Comparison of ENCODE assay signal across 1 cellular context in the genomic region with DNA sequence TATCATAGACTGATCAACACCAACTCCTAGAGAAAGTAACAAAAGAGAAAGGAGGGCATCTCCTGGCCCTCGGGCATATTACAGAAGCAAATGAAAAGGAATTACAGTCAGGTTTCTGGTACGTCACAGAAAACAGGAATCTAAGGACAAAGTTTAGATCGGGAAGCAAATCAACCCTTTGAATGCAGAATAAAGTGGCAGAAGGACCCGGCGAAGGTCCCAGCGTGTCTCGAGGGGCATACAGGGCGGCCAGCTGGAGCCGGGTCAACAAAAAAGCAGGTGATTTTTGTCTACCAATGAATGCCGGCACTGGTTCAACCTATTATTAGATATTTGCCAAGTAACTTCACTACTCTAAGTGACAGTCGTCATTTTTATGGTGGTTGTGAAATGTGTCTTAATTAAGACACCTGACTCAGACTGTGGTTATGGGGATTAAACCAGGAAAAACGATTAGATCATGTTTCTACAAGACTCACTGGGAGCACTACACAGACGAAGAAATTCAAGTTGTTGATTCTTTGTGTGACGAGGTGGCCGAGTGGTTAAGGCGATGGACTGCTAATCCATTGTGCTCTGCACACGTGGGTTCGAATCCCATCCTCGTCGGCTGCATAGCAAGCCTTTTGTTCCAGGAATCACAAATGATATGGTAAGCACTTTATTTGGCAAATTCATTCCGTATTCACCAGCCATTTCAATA.
A peak's percentile ranks its signal among the peaks of the same experiment; 100 is the strongest.
TF ChIP-seq lines count a peak whose summit lies in the region.

No MANE protein-coding gene starts in this region.

TF ChIP-seq in GM12878, 131 proteins besides CTCF, POLR2A, EP300 and RAD21 (continued from another document):
- TF ChIP-seq, protein P1, sequence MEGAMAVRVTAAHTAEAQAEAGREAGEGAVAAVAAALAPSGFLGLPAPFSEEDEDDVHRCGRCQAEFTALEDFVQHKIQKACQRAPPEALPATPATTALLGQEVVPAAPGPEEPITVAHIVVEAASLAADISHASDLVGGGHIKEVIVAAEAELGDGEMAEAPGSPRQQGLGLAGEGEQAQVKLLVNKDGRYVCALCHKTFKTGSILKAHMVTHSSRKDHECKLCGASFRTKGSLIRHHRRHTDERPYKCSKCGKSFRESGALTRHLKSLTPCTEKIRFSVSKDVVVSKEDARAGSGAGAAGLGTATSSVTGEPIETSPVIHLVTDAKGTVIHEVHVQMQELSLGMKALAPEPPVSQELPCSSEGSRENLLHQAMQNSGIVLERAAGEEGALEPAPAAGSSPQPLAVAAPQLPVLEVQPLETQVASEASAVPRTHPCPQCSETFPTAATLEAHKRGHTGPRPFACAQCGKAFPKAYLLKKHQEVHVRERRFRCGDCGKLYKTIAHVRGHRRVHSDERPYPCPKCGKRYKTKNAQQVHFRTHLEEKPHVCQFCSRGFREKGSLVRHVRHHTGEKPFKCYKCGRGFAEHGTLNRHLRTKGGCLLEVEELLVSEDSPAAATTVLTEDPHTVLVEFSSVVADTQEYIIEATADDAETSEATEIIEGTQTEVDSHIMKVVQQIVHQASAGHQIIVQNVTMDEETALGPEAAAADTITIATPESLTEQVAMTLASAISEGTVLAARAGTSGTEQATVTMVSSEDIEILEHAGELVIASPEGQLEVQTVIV (IDR thresholded peaks at IDR 0.05; ENCODE audit: borderline replicate concordance, partially characterized antibody), result no peak
- TF ChIP-seq SIX5 (IDR thresholded peaks at IDR 0.05; ENCODE audit: low read depth, low read length, severe bottlenecking) (no peak), STAT3 (IDR thresholded peaks at IDR 0.05; ENCODE audit: low read depth, low read length) (no peak), SREBF1 (IDR thresholded peaks at IDR 0.05; ENCODE audit: low read length) (no peak), TCF7 (IDR thresholded peaks at IDR 0.05; ENCODE audit: borderline replicate concordance) (peak; percentile 31; the same call in 1 of the 2 replicates), RBBP5 (conservative IDR thresholded peaks at IDR 0.05) (no peak), JUND (IDR thresholded peaks at IDR 0.05; ENCODE audit: low read depth, low read length) (no peak), SUZ12 (IDR thresholded peaks at IDR 0.05; ENCODE audit: unreplicated experiment) (no peak), NBN (IDR thresholded peaks at IDR 0.05) (no peak), RFX5 (IDR thresholded peaks at IDR 0.05; ENCODE audit: low read depth, low read length) (no peak), MYB (IDR thresholded peaks at IDR 0.05; ENCODE audit: borderline replicate concordance, low read depth, low read length) (no peak)
- TF ChIP-seq, protein P2, sequence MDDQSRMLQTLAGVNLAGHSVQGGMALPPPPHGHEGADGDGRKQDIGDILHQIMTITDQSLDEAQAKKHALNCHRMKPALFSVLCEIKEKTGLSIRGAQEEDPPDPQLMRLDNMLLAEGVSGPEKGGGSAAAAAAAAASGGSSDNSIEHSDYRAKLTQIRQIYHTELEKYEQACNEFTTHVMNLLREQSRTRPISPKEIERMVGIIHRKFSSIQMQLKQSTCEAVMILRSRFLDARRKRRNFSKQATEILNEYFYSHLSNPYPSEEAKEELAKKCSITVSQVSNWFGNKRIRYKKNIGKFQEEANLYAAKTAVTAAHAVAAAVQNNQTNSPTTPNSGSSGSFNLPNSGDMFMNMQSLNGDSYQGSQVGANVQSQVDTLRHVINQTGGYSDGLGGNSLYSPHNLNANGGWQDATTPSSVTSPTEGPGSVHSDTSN (IDR thresholded peaks at IDR 0.05; ENCODE audit: insufficient replicate concordance, low read depth, low read length), result no peak
- TF ChIP-seq, protein P3, sequence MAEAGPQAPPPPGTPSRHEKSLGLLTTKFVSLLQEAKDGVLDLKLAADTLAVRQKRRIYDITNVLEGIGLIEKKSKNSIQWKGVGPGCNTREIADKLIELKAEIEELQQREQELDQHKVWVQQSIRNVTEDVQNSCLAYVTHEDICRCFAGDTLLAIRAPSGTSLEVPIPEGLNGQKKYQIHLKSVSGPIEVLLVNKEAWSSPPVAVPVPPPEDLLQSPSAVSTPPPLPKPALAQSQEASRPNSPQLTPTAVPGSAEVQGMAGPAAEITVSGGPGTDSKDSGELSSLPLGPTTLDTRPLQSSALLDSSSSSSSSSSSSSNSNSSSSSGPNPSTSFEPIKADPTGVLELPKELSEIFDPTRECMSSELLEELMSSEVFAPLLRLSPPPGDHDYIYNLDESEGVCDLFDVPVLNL (IDR thresholded peaks at IDR 0.05; ENCODE audit: low read depth, low read length), result no peak
- TF ChIP-seq, protein P4, sequence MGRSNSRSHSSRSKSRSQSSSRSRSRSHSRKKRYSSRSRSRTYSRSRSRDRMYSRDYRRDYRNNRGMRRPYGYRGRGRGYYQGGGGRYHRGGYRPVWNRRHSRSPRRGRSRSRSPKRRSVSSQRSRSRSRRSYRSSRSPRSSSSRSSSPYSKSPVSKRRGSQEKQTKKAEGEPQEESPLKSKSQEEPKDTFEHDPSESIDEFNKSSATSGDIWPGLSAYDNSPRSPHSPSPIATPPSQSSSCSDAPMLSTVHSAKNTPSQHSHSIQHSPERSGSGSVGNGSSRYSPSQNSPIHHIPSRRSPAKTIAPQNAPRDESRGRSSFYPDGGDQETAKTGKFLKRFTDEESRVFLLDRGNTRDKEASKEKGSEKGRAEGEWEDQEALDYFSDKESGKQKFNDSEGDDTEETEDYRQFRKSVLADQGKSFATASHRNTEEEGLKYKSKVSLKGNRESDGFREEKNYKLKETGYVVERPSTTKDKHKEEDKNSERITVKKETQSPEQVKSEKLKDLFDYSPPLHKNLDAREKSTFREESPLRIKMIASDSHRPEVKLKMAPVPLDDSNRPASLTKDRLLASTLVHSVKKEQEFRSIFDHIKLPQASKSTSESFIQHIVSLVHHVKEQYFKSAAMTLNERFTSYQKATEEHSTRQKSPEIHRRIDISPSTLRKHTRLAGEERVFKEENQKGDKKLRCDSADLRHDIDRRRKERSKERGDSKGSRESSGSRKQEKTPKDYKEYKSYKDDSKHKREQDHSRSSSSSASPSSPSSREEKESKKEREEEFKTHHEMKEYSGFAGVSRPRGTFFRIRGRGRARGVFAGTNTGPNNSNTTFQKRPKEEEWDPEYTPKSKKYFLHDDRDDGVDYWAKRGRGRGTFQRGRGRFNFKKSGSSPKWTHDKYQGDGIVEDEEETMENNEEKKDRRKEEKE (IDR thresholded peaks at IDR 0.05), result no peak
- TF ChIP-seq, protein P5, sequence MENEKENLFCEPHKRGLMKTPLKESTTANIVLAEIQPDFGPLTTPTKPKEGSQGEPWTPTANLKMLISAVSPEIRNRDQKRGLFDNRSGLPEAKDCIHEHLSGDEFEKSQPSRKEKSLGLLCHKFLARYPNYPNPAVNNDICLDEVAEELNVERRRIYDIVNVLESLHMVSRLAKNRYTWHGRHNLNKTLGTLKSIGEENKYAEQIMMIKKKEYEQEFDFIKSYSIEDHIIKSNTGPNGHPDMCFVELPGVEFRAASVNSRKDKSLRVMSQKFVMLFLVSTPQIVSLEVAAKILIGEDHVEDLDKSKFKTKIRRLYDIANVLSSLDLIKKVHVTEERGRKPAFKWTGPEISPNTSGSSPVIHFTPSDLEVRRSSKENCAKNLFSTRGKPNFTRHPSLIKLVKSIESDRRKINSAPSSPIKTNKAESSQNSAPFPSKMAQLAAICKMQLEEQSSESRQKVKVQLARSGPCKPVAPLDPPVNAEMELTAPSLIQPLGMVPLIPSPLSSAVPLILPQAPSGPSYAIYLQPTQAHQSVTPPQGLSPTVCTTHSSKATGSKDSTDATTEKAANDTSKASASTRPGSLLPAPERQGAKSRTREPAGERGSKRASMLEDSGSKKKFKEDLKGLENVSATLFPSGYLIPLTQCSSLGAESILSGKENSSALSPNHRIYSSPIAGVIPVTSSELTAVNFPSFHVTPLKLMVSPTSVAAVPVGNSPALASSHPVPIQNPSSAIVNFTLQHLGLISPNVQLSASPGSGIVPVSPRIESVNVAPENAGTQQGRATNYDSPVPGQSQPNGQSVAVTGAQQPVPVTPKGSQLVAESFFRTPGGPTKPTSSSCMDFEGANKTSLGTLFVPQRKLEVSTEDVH (IDR thresholded peaks at IDR 0.05; ENCODE audit: low read depth, partially characterized antibody), result no peak
- TF ChIP-seq, protein P6, sequence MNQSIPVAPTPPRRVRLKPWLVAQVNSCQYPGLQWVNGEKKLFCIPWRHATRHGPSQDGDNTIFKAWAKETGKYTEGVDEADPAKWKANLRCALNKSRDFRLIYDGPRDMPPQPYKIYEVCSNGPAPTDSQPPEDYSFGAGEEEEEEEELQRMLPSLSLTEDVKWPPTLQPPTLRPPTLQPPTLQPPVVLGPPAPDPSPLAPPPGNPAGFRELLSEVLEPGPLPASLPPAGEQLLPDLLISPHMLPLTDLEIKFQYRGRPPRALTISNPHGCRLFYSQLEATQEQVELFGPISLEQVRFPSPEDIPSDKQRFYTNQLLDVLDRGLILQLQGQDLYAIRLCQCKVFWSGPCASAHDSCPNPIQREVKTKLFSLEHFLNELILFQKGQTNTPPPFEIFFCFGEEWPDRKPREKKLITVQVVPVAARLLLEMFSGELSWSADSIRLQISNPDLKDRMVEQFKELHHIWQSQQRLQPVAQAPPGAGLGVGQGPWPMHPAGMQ (IDR thresholded peaks at IDR 0.05; ENCODE audit: borderline replicate concordance), result no peak
- TF ChIP-seq, protein P7, sequence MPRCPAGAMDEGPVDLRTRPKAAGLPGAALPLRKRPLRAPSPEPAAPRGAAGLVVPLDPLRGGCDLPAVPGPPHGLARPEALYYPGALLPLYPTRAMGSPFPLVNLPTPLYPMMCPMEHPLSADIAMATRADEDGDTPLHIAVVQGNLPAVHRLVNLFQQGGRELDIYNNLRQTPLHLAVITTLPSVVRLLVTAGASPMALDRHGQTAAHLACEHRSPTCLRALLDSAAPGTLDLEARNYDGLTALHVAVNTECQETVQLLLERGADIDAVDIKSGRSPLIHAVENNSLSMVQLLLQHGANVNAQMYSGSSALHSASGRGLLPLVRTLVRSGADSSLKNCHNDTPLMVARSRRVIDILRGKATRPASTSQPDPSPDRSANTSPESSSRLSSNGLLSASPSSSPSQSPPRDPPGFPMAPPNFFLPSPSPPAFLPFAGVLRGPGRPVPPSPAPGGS (IDR thresholded peaks at IDR 0.05; ENCODE audit: borderline replicate concordance, insufficient read depth, low read depth, low read length, poor library complexity, severe bottlenecking), result no peak
